ENCODE assay signal across 14 cellular contexts in the genomic region with DNA sequence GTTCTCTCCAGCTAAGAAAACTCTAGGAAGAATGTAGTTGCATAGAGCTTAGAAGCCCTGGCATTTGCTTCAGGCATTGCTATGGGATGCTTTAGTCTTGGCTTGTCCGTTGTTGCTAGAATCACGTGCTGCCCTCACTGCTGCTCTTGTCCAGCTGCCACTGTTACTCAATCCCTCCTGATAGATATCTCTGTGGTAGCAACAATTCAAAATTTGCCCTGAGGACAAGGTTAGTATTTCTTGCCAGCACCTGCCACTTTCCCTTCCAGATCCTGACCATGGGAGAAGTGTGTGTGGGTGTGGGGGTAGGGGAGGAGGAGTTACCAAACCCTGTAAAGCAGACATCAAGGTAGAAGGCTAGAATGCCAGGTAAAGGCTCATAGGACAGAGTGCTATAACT.
DNase-seq lines count a peak whose midpoint lies in the region; ATAC-seq, FAIRE-seq and TF ChIP-seq lines count a peak whose summit lies in the region.
"Had no signal": no experiment of that assay in that cellular context is flagged by ENCODE, and none has a peak within 500 bp of the region (broad histone marks: within the 10 kb centered on the region; RNA-seq: fewer than 3 reads in every experiment).

No MANE protein-coding gene starts in this region.

- FAIRE-seq in D721Med (lab: Jason Lieb, UNC), result no peak

- ATAC-seq in GM23338 (peak; percentile 47), psoas muscle (peak; percentile 92 to 95 (median 94))
- ATAC-seq in activated CD8-positive, alpha-beta memory T cell treated with anti-CD3 and anti-CD28 coated beads, Interleukin-2, amount 10 ng/mL, durations not matched to agents 7 days and 5 days, result no peak
- ATAC-seq: HCT116 had no signal

- H3K4me3 Mint-ChIP-seq in GM23338, result no peak overlapping the region
- H3K4me3 Mint-ChIP-seq in activated CD4-positive, alpha-beta T cell treated with anti-CD3 and anti-CD28 coated beads, Interleukin-2, amount 10 ng/mL, durations not matched to agents 24 days and 14 days, result no peak overlapping the region
- no peak overlapping the region for H3K4me3 Mint-ChIP-seq in activated CD8-positive, alpha-beta memory T cell treated with anti-CD3 and anti-CD28 coated beads, Interleukin-2, amount 10 ng/mL, durations not matched to agents 7 days and 5 days
- H3K4me3 Mint-ChIP-seq: CD8-positive, alpha-beta memory T cell had no signal

- no peaks in the 10 kb centered on the region for H3K36me3 Mint-ChIP-seq in GM23338 (ENCODE audit: low read depth)
- no peaks in the 10 kb centered on the region for H3K36me3 Mint-ChIP-seq in activated CD4-positive, alpha-beta T cell treated with anti-CD3 and anti-CD28 coated beads, Interleukin-2, amount 10 ng/mL, durations not matched to agents 24 days and 14 days (ENCODE audit: low read depth)
- H3K36me3 Mint-ChIP-seq in activated CD8-positive, alpha-beta memory T cell treated with anti-CD3 and anti-CD28 coated beads, Interleukin-2, amount 10 ng/mL, durations not matched to agents 7 days and 5 days, result no peaks in the 10 kb centered on the region
- H3K36me3 Mint-ChIP-seq: CD8-positive, alpha-beta memory T cell had no signal

- no peaks in the 10 kb centered on the region for H3F3A ChIP-seq in GM23338 (replicated peaks; ENCODE audit: low read depth)

- TF ChIP-seq CTCF in GM23338 (conservative IDR thresholded peaks at IDR 0.05; ENCODE audit: low read depth in 2 of 2), result no peak
- TF ChIP-seq CTCF in coronary artery (IDR thresholded peaks at IDR 0.05), result no peak
- TF ChIP-seq CTCF in psoas muscle (IDR thresholded peaks at IDR 0.05), result no peak
- TF ChIP-seq CTCF in D721Med (IDR thresholded peaks at IDR 0.05; ENCODE audit: insufficient read depth, missing control alignments), result no peak

- H3K36me3 ChIP-seq in GM23338 (ENCODE audit: insufficient read depth), result no peaks in the 10 kb centered on the region
- H3K36me3 ChIP-seq in psoas muscle (ENCODE audit: insufficient read depth in 1 of 2, low read depth in 1 of 2), result no peaks in the 10 kb centered on the region

- peaks cover 3% of the 10 kb centered on the region; the same call in 1 of the 2 replicates for H4K20me1 ChIP-seq in GM23338 (replicated peaks; ENCODE audit: insufficient read depth)

- H3K9me3 Mint-ChIP-seq in GM23338, result no peaks in the 10 kb centered on the region
- H3K9me3 Mint-ChIP-seq in activated CD4-positive, alpha-beta T cell treated with anti-CD3 and anti-CD28 coated beads, Interleukin-2, amount 10 ng/mL, durations not matched to agents 24 days and 14 days, result no peaks in the 10 kb centered on the region
- no peaks in the 10 kb centered on the region for H3K9me3 Mint-ChIP-seq in activated CD8-positive, alpha-beta memory T cell treated with anti-CD3 and anti-CD28 coated beads, Interleukin-2, amount 10 ng/mL, durations not matched to agents 7 days and 5 days (ENCODE audit: low read depth)
- H3K9me3 Mint-ChIP-seq: CD8-positive, alpha-beta memory T cell had no signal

- 18 to 31% (median 31%) methylated on average over 2 of the region's 2 CpGs for WGBS in psoas muscle, 3 donors

- H3K27me3 Mint-ChIP-seq in GM23338 (ENCODE audit: insufficient read depth, low read depth, poor library complexity), result no peaks in the 10 kb centered on the region
- peaks cover 5% of the 10 kb centered on the region for H3K27me3 Mint-ChIP-seq in activated CD4-positive, alpha-beta T cell treated with anti-CD3 and anti-CD28 coated beads, Interleukin-2, amount 10 ng/mL, durations not matched to agents 24 days and 14 days
- H3K27me3 Mint-ChIP-seq in activated CD8-positive, alpha-beta memory T cell treated with anti-CD3 and anti-CD28 coated beads, Interleukin-2, amount 10 ng/mL, durations not matched to agents 7 days and 5 days, result no peaks in the 10 kb centered on the region

- H2AFZ ChIP-seq in GM23338, result no peak overlapping the region

- H3K79me2 ChIP-seq in GM23338 (replicated peaks; ENCODE audit: insufficient read depth), result no peaks in the 10 kb centered on the region

- H3K4me1 ChIP-seq in GM23338 (ENCODE audit: insufficient read depth) (peaks cover 6% of the 10 kb centered on the region; the same call in 1 of the 2 replicates), psoas muscle (peaks cover 61% of the 10 kb centered on the region)

- intact Hi-C loops in psoas muscle (cut with DNase I), result loop anchor here (2.0 to 10.0 kb wide), 5 partner anchors 15 to 113 kb away; partner anchors contain the start of gene PPM1L (in 1 of the 2)
- intact Hi-C loops in activated CD4-positive, alpha-beta T cell treated with anti-CD3 and anti-CD28 coated beads, Interleukin-2, amount 10 ng/mL, durations not matched to agents 24 days and 14 days (cut with micrococcal nuclease), result no loop called here

- no peak overlapping the region for H3K27ac Mint-ChIP-seq in GM23338
- no peak overlapping the region for H3K27ac Mint-ChIP-seq in activated CD4-positive, alpha-beta T cell treated with anti-CD3 and anti-CD28 coated beads, Interleukin-2, amount 10 ng/mL, durations not matched to agents 24 days and 14 days
- no peak overlapping the region for H3K27ac Mint-ChIP-seq in activated CD8-positive, alpha-beta memory T cell treated with anti-CD3 and anti-CD28 coated beads, Interleukin-2, amount 10 ng/mL, durations not matched to agents 7 days and 5 days
- H3K27ac Mint-ChIP-seq: CD8-positive, alpha-beta memory T cell had no signal

- DNase-seq in GM23338 (ENCODE audit: low spot score) (no peak), NCI-H524 treated with DMSO at 0.1 percent for 48 hours (lab: John Stamatoyannopoulos, UW) (peak; percentile 94), coronary artery (ENCODE audit: low spot score) (no peak), psoas muscle (peak; percentile 39 to 75), anterior cingulate cortex (lab: John Stamatoyannopoulos, UW) (no peak), D721Med (ENCODE audit: insufficient read length, low spot score) (no peak)
- no peak for DNase-seq in activated CD4-positive, alpha-beta T cell treated with anti-CD3 and anti-CD28 coated beads, Interleukin-2, amount 10 ng/mL, durations not matched to agents 24 days and 14 days
- no peak for DNase-seq in activated CD8-positive, alpha-beta memory T cell treated with anti-CD3 and anti-CD28 coated beads, Interleukin-2, amount 10 ng/mL, durations not matched to agents 7 days and 5 days
- DNase-seq: activated CD8-positive, alpha-beta memory T cell treated with anti-CD3 and anti-CD28 coated beads, Interleukin-2, amount 50 U/mL, for 48 hours; CD8-positive, alpha-beta memory T cell; cerebellar nuclear complex; IMR-90 had no signal

- H3K4me1 Mint-ChIP-seq in GM23338, result peaks cover 15% of the 10 kb centered on the region; the same call in 2 of the 3 replicates
- no peaks in the 10 kb centered on the region for H3K4me1 Mint-ChIP-seq in activated CD4-positive, alpha-beta T cell treated with anti-CD3 and anti-CD28 coated beads, Interleukin-2, amount 10 ng/mL, durations not matched to agents 24 days and 14 days
- no peaks in the 10 kb centered on the region for H3K4me1 Mint-ChIP-seq in activated CD8-positive, alpha-beta memory T cell treated with anti-CD3 and anti-CD28 coated beads, Interleukin-2, amount 10 ng/mL, durations not matched to agents 7 days and 5 days

- H3K9me2 ChIP-seq in GM23338 (ENCODE audit: insufficient read depth), result no peaks in the 10 kb centered on the region

- H3K9me3 ChIP-seq in psoas muscle, result no peaks in the 10 kb centered on the region

- H3K4me2 ChIP-seq in GM23338, result no peak overlapping the region

- CTCF ChIA-PET in activated CD8-positive, alpha-beta memory T cell treated with anti-CD3 and anti-CD28 coated beads, Interleukin-2, amount 10 ng/mL, durations not matched to agents 7 days and 5 days (lab: Charles Lee), result no interaction called here

- H3K4me3 ChIP-seq in GM23338, result no peak overlapping the region
- H3K4me3 ChIP-seq in coronary artery, result peak overlapping the region; percentile 31
- peak overlapping the region; percentile 61 for H3K4me3 ChIP-seq in psoas muscle
- H3K4me3 ChIP-seq: SK-N-MC had no signal

- H3K27ac ChIP-seq in GM23338 (ENCODE audit: low read depth) (no peak overlapping the region), coronary artery (no peak overlapping the region), psoas muscle (peak overlapping the region; percentile 94)
- H3K27ac ChIP-seq: SK-N-MC had no signal

- H3K27me3 ChIP-seq in GM23338 (ENCODE audit: insufficient read depth) (no peaks in the 10 kb centered on the region), psoas muscle (ENCODE audit: insufficient read depth in 3 of 3, low read length in 2 of 3) (no peaks in the 10 kb centered on the region)

TF ChIP-seq in GM23338, 12 proteins besides CTCF, POLR2A, EP300 and RAD21 (continues in another document):
- TF ChIP-seq ZNF331 (CRISPR knock-in tag; IDR thresholded peaks at IDR 0.05; ENCODE audit: low read depth) (no peak), EZH2phosphoT487 (IDR thresholded peaks at IDR 0.05; ENCODE audit: unreplicated experiment) (no peak), ZNF114 (CRISPR knock-in tag; IDR thresholded peaks at IDR 0.05) (no peak), POLR2AphosphoS5 (IDR thresholded peaks at IDR 0.05; ENCODE audit: low read depth) (no peak), JUNB (IDR thresholded peaks at IDR 0.05; ENCODE audit: unreplicated experiment) (no peak), STAT1 (IDR thresholded peaks at IDR 0.05; ENCODE audit: unreplicated experiment) (no peak)
- TF ChIP-seq, protein P1, sequence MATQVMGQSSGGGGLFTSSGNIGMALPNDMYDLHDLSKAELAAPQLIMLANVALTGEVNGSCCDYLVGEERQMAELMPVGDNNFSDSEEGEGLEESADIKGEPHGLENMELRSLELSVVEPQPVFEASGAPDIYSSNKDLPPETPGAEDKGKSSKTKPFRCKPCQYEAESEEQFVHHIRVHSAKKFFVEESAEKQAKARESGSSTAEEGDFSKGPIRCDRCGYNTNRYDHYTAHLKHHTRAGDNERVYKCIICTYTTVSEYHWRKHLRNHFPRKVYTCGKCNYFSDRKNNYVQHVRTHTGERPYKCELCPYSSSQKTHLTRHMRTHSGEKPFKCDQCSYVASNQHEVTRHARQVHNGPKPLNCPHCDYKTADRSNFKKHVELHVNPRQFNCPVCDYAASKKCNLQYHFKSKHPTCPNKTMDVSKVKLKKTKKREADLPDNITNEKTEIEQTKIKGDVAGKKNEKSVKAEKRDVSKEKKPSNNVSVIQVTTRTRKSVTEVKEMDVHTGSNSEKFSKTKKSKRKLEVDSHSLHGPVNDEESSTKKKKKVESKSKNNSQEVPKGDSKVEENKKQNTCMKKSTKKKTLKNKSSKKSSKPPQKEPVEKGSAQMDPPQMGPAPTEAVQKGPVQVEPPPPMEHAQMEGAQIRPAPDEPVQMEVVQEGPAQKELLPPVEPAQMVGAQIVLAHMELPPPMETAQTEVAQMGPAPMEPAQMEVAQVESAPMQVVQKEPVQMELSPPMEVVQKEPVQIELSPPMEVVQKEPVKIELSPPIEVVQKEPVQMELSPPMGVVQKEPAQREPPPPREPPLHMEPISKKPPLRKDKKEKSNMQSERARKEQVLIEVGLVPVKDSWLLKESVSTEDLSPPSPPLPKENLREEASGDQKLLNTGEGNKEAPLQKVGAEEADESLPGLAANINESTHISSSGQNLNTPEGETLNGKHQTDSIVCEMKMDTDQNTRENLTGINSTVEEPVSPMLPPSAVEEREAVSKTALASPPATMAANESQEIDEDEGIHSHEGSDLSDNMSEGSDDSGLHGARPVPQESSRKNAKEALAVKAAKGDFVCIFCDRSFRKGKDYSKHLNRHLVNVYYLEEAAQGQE (IDR thresholded peaks at IDR 0.05; ENCODE audit: unreplicated experiment), result no peak

Comparison
In these comparisons a context has a peak if more than half of its experiments do, and no peak if none do; other contexts are left out.
1. DNase-seq: peak in NCI-H524 treated with DMSO at 0.1 percent for 48 hours (single experiment) and psoas muscle (2 of 2); none in GM23338 (single experiment), coronary artery (single experiment), anterior cingulate cortex (0 of 58), activated CD4-positive, alpha-beta T cell treated with anti-CD3 and anti-CD28 coated beads, Interleukin-2, amount 10 ng/mL, durations not matched to agents 24 days and 14 days (single experiment), activated CD8-positive, alpha-beta memory T cell treated with anti-CD3 and anti-CD28 coated beads, Interleukin-2, amount 10 ng/mL, durations not matched to agents 7 days and 5 days (single experiment) and D721Med (single experiment).